ENCODE assay signal across 22 cellular contexts in genomic region chr19:38723606-38724379, GRCh38. TPM values are rescaled to one million over a fixed set of nuclear protein-coding genes. Genes with fewer than 3 reads are reported as not detected.
DNase-seq lines count a peak whose midpoint lies in the region; ATAC-seq, FAIRE-seq and TF ChIP-seq lines count a peak whose summit lies in the region.
"Had no signal": no experiment of that assay in that cellular context is flagged by ENCODE, and none has a peak within 500 bp of the region (broad histone marks: within the 10 kb centered on the region; RNA-seq: fewer than 3 reads in every experiment).

No MANE protein-coding gene starts in this region.

- no peaks in the 10 kb centered on the region for H3K27me3 Mint-ChIP-seq in MCF 10A (ENCODE audit: insufficient read depth, unreplicated experiment)
- H3K27me3 Mint-ChIP-seq in stimulated activated naive B cell treated with anti-CD40 and anti-IgM and Interleukin-4, amounts not matched to agents 10 μg/mL and 1 μg/mL and 100 μg/mL, for 72 hours = no peaks in the 10 kb centered on the region
- H3K27me3 Mint-ChIP-seq: IgD-negative memory B cell; naive thymus-derived CD8-positive, alpha-beta T cell had no signal

- H3K4me3 Mint-ChIP-seq in MCF 10A (ENCODE audit: unreplicated experiment) = no peak overlapping the region
- no peak overlapping the region for H3K4me3 Mint-ChIP-seq in stimulated activated naive B cell treated with anti-CD40 and anti-IgM and Interleukin-4, amounts not matched to agents 10 μg/mL and 1 μg/mL and 100 μg/mL, for 72 hours
- H3K4me3 Mint-ChIP-seq: IgD-negative memory B cell; naive thymus-derived CD8-positive, alpha-beta T cell had no signal

- no peaks in the 10 kb centered on the region for H3K27me3 ChIP-seq in IMR-90 (ENCODE audit: control insufficient read depth, insufficient read depth, low read length)
- no peaks in the 10 kb centered on the region for H3K27me3 ChIP-seq in layer of hippocampus (ENCODE audit: control insufficient read depth, insufficient read depth, low read length)
- H3K27me3 ChIP-seq in foreskin keratinocyte = no peaks in the 10 kb centered on the region
- H3K27me3 ChIP-seq in small intestine (ENCODE audit: control insufficient read depth in 2 of 2, insufficient read depth in 2 of 2, low read length in 2 of 2) = no peaks in the 10 kb centered on the region
- H3K27me3 ChIP-seq: adrenal gland, SJCRH30 had no signal

- no peak overlapping the region for H3K14ac ChIP-seq in IMR-90 (replicated peaks; ENCODE audit: low read depth, low read length)

- TF ChIP-seq CTCF in IMR-90 (conservative IDR thresholded peaks at IDR 0.05; ENCODE audit: low read depth, low read length) (no peak), MCF 10A (IDR thresholded peaks at IDR 0.05; ENCODE audit: unreplicated experiment) (no peak), foreskin keratinocyte (conservative IDR thresholded peaks at IDR 0.05) (no peak)

- no peak overlapping the region for H3K9ac ChIP-seq in IMR-90 (ENCODE audit: low read depth, low read length)

- no peak overlapping the region for H2BK5ac ChIP-seq in IMR-90 (ENCODE audit: low read depth, low read length, poor library complexity, severe bottlenecking)

- H3K36me3 ChIP-seq in IMR-90 (ENCODE audit: control insufficient read depth, insufficient read depth, low read length) = peaks cover 97% of the 10 kb centered on the region
- H3K36me3 ChIP-seq in small intestine (ENCODE audit: control insufficient read depth in 2 of 2, insufficient read depth in 2 of 2, low read length in 2 of 2) = peaks cover 26 to 70% of the 10 kb centered on the region in 2 donors

- H3K9me3 ChIP-seq in IMR-90 (ENCODE audit: control insufficient read depth, insufficient read depth, low read length) (no peaks in the 10 kb centered on the region), small intestine (ENCODE audit: control insufficient read depth, low read depth) (no peaks in the 10 kb centered on the region)
- H3K9me3 ChIP-seq: adrenal gland, SJCRH30 had no signal

- H3K4me3 ChIP-seq in IMR-90 (ENCODE audit: insufficient read depth, low read depth, low read length) (no peak overlapping the region), small intestine (ENCODE audit: low read depth in 1 of 2, low read length in 2 of 2) (no peak overlapping the region)
- H3K4me3 ChIP-seq: adrenal gland, SJCRH30 had no signal

- POLR2A ChIA-PET in IMR-90 (lab: Charles Lee; ENCODE audit: unreplicated experiment) (no interaction called here), MCF 10A (lab: Yijun Ruan, JAX) (interaction anchor here (1.2 to 2.1 kb wide), 3 partner anchors 8 to 114 kb away, joined by 3 to 7 read pairs (median 3); no protein-coding TSS in a partner anchor)

- in situ Hi-C loops in IMR-90 (cut with MboI; ENCODE audit: low sequenced_read_pairs) = no loop called here

- CTCF ChIA-PET in IMR-90 (lab: Yijun Ruan, JAX) = no interaction called here
- CTCF ChIA-PET in MCF 10A (lab: Yijun Ruan, JAX) = interaction anchor here (0.6 to 1.4 kb wide), 4 partner anchors 37 to 180 kb away, joined by 3 to 7 read pairs (median 4); no protein-coding TSS in a partner anchor

- H3K27ac ChIP-seq in IMR-90 (ENCODE audit: insufficient read depth, low read length) (no peak overlapping the region), layer of hippocampus (ENCODE audit: low read depth, low read length) (peak overlapping the region; percentile 95), foreskin keratinocyte (no peak overlapping the region), small intestine (ENCODE audit: low read depth in 1 of 2, low read length in 1 of 2) (no peak overlapping the region)

- no peak overlapping the region for H4K8ac ChIP-seq in IMR-90 (ENCODE audit: low read depth in 2 of 2, low read length in 2 of 2)

- no peak overlapping the region for H3K56ac ChIP-seq in IMR-90 (ENCODE audit: extremely low read depth, insufficient read depth, low read length)

- no peak for FAIRE-seq in small intestine (lab: Jason Lieb, UNC)

- TF ChIP-seq RAD21 in IMR-90 (IDR thresholded peaks at IDR 0.05; ENCODE audit: low read length) = no peak

- ATAC-seq in IMR-90 (ENCODE audit: low read depth) (no peak), HG02610 (IDR thresholded peaks at IDR 0.05; ENCODE audit: unreplicated experiment) (no peak), HG02623 (IDR thresholded peaks at IDR 0.05; ENCODE audit: unreplicated experiment) (no peak), foreskin keratinocyte (no peak)
- ATAC-seq in stimulated activated naive B cell treated with anti-CD40 and anti-IgM and Interleukin-4, amounts not matched to agents 10 μg/mL and 1 μg/mL and 100 μg/mL, for 72 hours (replicated peaks) = no peak
- ATAC-seq: naive thymus-derived CD8-positive, alpha-beta T cell had no signal

- H4K91ac ChIP-seq in IMR-90 (ENCODE audit: insufficient read depth, low read depth, low read length) = no peak overlapping the region

- no peak overlapping the region for H2BK20ac ChIP-seq in IMR-90 (ENCODE audit: low read depth, low read length)

- intact Hi-C loops in IMR-90 (cut with micrococcal nuclease) (no loop called here), MCF 10A (cut with micrococcal nuclease) (no loop called here)

- no peak for TF ChIP-seq POLR2A in IMR-90 (IDR thresholded peaks at IDR 0.05; ENCODE audit: low read depth, low read length)

- no peak overlapping the region for H2AK5ac ChIP-seq in IMR-90 (ENCODE audit: low read depth, low read length)

- H3K9me1 ChIP-seq in IMR-90 (ENCODE audit: insufficient read depth, low read length) = peaks cover 5% of the 10 kb centered on the region; the same call in 1 of the 2 replicates

- H3K4ac ChIP-seq in IMR-90 (ENCODE audit: low read depth, low read length) = no peak overlapping the region

- no peak for DNase-seq in IMR-90
- no peak for DNase-seq in MCF 10A (ENCODE audit: unreplicated experiment)
- no peak for DNase-seq in stimulated activated naive B cell treated with anti-CD40 and anti-IgM and Interleukin-4, amounts not matched to agents 10 μg/mL and 1 μg/mL and 100 μg/mL, for 72 hours
- no peak for DNase-seq in foreskin keratinocyte
- no peak for DNase-seq in small intestine
- DNase-seq: cerebellar nuclear complex; EL; MV-4-11; naive thymus-derived CD8-positive, alpha-beta T cell; NCI-H2029 treated with DMSO at 0.1 percent for 48 hours; NCI-H510A treated with DMSO at 0.1 percent for 48 hours; SJCRH30; stimulated activated CD4-positive, alpha-beta T cell treated with anti-CD3 and anti-CD28 coated beads, Interleukin-15, amount 100 ng/mL, for 24 hours had no signal

- H3K27ac Mint-ChIP-seq in MCF 10A (ENCODE audit: low read depth, unreplicated experiment) = no peak overlapping the region
- peak overlapping the region; percentile 59 for H3K27ac Mint-ChIP-seq in stimulated activated naive B cell treated with anti-CD40 and anti-IgM and Interleukin-4, amounts not matched to agents 10 μg/mL and 1 μg/mL and 100 μg/mL, for 72 hours
- H3K27ac Mint-ChIP-seq: activated T-helper 2 cell treated with anti-CD3 and anti-CD28 coated beads, Interferon-gamma antibody, Interleukin-2, Interleukin-4, amounts not matched to agents 10 μg/mL and 5 μg/mL and 100 μg/mL, durations not matched to agents 14 hours and 24 hours and 36 hours; IgD-negative memory B cell; naive thymus-derived CD8-positive, alpha-beta T cell had no signal

- H2BK120ac ChIP-seq in IMR-90 (ENCODE audit: low read depth, low read length) = no peak overlapping the region

- H2BK15ac ChIP-seq in IMR-90 (ENCODE audit: low read depth, low read length) = no peak overlapping the region

- no peak overlapping the region for H3K4me2 ChIP-seq in IMR-90 (ENCODE audit: low read depth, low read length)

- H3K4me1 ChIP-seq in IMR-90 (ENCODE audit: control insufficient read depth, insufficient read depth, low read length) (peaks cover 5% of the 10 kb centered on the region; the same call in 1 of the 2 replicates), foreskin keratinocyte (no peaks in the 10 kb centered on the region), small intestine (ENCODE audit: control insufficient read depth in 2 of 2, insufficient read depth in 1 of 2, low read depth in 1 of 2, low read length in 1 of 2) (no peaks in the 10 kb centered on the region)

- peaks cover 40% of the 10 kb centered on the region for H4K20me1 ChIP-seq in IMR-90 (ENCODE audit: insufficient read depth, low read length)

- peaks cover 40 to 67% of the 10 kb centered on the region in 2 experiments for H3K79me1 ChIP-seq in IMR-90 (ENCODE audit: low read depth in 1 of 2, low read length in 2 of 2)

- no peak overlapping the region for H4K5ac ChIP-seq in IMR-90 (ENCODE audit: low read depth, low read length)

- BruUV-seq in IMR-90 (replicated peaks; lab: Mats Ljungman, UMichigan) (TSS peak; percentile 97), MCF 10A (replicated peaks; lab: Mats Ljungman, UMichigan) (TSS peak; percentile 71)

- no peak overlapping the region for H3K18ac ChIP-seq in IMR-90 (ENCODE audit: low read depth, low read length)

- H2AK9ac ChIP-seq in IMR-90 (replicated peaks; ENCODE audit: low read depth, low read length, poor library complexity) = no peak overlapping the region

- 92% methylated on average over 17 of the region's 34 CpGs; no CpG with 5 or more reads in 1 of the 2 experiments for WGBS in IMR-90 (ENCODE audit: extremely low coverage in 2 of 2, insufficient read length in 1 of 2), 2 experiments
- 89 to 90% (median 90%) methylated on average over 33 to 34 of the region's 34 CpGs for WGBS in small intestine, 3 donors

- H3K9me3 Mint-ChIP-seq in MCF 10A (ENCODE audit: unreplicated experiment) = no peaks in the 10 kb centered on the region
- no peaks in the 10 kb centered on the region for H3K9me3 Mint-ChIP-seq in stimulated activated naive B cell treated with anti-CD40 and anti-IgM and Interleukin-4, amounts not matched to agents 10 μg/mL and 1 μg/mL and 100 μg/mL, for 72 hours
- H3K9me3 Mint-ChIP-seq: activated T-helper 2 cell treated with anti-CD3 and anti-CD28 coated beads, Interferon-gamma antibody, Interleukin-2, Interleukin-4, amounts not matched to agents 10 μg/mL and 5 μg/mL and 100 μg/mL, durations not matched to agents 14 hours and 24 hours and 36 hours; IgD-negative memory B cell; naive thymus-derived CD8-positive, alpha-beta T cell had no signal

- peaks cover 10% of the 10 kb centered on the region for H3K4me1 Mint-ChIP-seq in MCF 10A (ENCODE audit: insufficient read depth, unreplicated experiment)
- peaks cover 9 to 14% of the 10 kb centered on the region in 2 donors for H3K4me1 Mint-ChIP-seq in stimulated activated naive B cell treated with anti-CD40 and anti-IgM and Interleukin-4, amounts not matched to agents 10 μg/mL and 1 μg/mL and 100 μg/mL, for 72 hours
- H3K4me1 Mint-ChIP-seq: IgD-negative memory B cell had no signal

- dilution Hi-C loops in IMR-90 (cut with HindIII; ENCODE audit: low sequenced_read_pairs, unreplicated experiment) = no loop called here

- no peak overlapping the region for H2AFZ ChIP-seq in IMR-90 (replicated peaks; ENCODE audit: low read length, poor library complexity)

- no peak overlapping the region for H3K23ac ChIP-seq in IMR-90 (ENCODE audit: low read depth, low read length)

- H3K36me3 Mint-ChIP-seq in MCF 10A (ENCODE audit: insufficient read depth, unreplicated experiment) = peaks cover 87% of the 10 kb centered on the region
- peaks cover 35 to 53% of the 10 kb centered on the region in 2 donors for H3K36me3 Mint-ChIP-seq in stimulated activated naive B cell treated with anti-CD40 and anti-IgM and Interleukin-4, amounts not matched to agents 10 μg/mL and 1 μg/mL and 100 μg/mL, for 72 hours
- H3K36me3 Mint-ChIP-seq: IgD-negative memory B cell had no signal

RNA-seq across cellular contexts. Expression of gene CAPN12, which starts 20.5 kb away (rescaled TPM):
- total RNA-seq in IMR-90 (2012; rRNA removed) (0.18 TPM in 1 of 2 replicates, not detected in the other), MCF 10A (2022) (not detected in 2 replicates), foreskin keratinocyte (0.78 and 1.4 TPM in 2 replicates)
- polyA plus RNA-seq in IMR-90 (2012; rRNA removed) (0.97 and 0.99 TPM in 2 replicates), foreskin keratinocyte (1.6 and 2.5 TPM in 2 replicates), small intestine (10 to 100 TPM in 1 of 3 donors, 1 to 10 TPM in 2; 2.4 to 26.1 (median 2.7) TPM)
- polyA plus RNA-seq in IMR-90 (2012; cell fraction: cytosol; rRNA removed) = 0.27 and 0.67 TPM in 2 replicates
- polyA plus RNA-seq in IMR-90 (2012; cell fraction: nucleus; rRNA removed; ENCODE audit: low replicate concordance) = 8.4 and 12.7 TPM in 2 replicates
- total RNA-seq: SJCRH30 had no signal

RNA-seq across cellular contexts. Expression of gene LGALS7, which starts 49.5 kb away (rescaled TPM):
- total RNA-seq in IMR-90 (2012; rRNA removed) = not detected in 2 replicates
- not detected in 2 replicates for polyA plus RNA-seq in IMR-90 (2012; rRNA removed)
- polyA plus RNA-seq in IMR-90 (2012; cell fraction: cytosol; rRNA removed) = not detected in 2 replicates
- not detected in 2 replicates for polyA plus RNA-seq in IMR-90 (2012; cell fraction: nucleus; rRNA removed; ENCODE audit: low replicate concordance)
- total RNA-seq in MCF 10A (2022) = 1.1 TPM in 1 of 2 replicates, not detected in the other
- total RNA-seq in foreskin keratinocyte = 6.6 and 11.2 TPM in 2 replicates
- 13.7 and 24.2 TPM in 2 replicates for polyA plus RNA-seq in foreskin keratinocyte
- polyA plus RNA-seq in small intestine = 1 to 10 TPM in 1 of 3 donors, not detected in 2; 1.1 TPM
- total RNA-seq: activated T-helper 2 cell treated with anti-CD3 and anti-CD28 coated beads, Interferon-gamma antibody, Interleukin-2, Interleukin-4, amounts not matched to agents 10 μg/mL and 5 μg/mL and 100 μg/mL, durations not matched to agents 14 hours and 24 hours and 36 hours; adrenal gland; lung microvascular endothelial cell; naive thymus-derived CD8-positive, alpha-beta T cell; pulmonary artery endothelial cell; T-helper 2 cell treated with Interferon-gamma antibody and Interleukin-4, amounts not matched to agents 100 ng/mL and 5 ng/mL, for 36 hours had no signal
- polyA plus RNA-seq: adrenal gland; IgD-negative memory B cell; naive thymus-derived CD8-positive, alpha-beta T cell had no signal
